ENCODE assay signal across 9 cellular contexts in the genomic region with DNA sequence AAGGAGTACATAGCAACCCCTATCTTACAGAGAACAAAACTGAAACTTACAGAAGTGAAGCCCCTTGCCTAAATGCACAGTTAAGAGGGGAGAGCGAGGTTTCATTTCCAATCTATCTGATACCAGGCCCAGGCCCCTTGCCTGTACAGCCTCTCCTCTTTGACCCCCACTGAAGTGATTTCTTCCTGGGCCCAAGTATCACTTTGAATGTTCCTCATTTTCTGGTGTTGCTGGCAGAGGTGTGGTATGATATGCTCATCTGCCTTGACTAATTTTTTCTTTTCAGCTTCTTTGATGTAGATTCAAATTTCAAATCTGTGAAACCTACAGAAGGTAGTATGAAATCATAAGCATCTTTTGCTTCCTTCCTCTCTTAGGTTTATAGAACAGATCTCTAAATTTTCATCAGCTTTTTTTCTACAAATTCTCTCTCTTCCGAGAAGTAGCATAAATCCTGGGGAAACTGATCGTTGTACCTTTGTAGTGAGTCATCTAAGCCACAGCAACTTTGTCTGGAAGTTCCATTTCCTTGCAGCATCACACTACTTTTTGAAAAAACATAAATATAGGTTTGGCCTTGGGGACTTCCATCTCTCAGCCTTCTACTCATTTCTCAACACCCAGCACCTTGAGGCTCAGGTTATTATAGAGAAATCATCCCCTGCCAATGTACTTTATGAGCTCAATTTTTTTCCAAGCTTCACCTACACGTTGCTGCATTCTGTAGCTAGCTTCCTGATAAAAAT.
A peak's percentile ranks its signal among the peaks of the same experiment; 100 is the strongest.
DNase-seq lines count a peak whose midpoint lies in the region; ATAC-seq and TF ChIP-seq lines count a peak whose summit lies in the region.
"Had no signal": no experiment of that assay in that cellular context is flagged by ENCODE, and none has a peak within 500 bp of the region (broad histone marks: within the 10 kb centered on the region; RNA-seq: fewer than 3 reads in every experiment).

No MANE protein-coding gene starts in this region.

- POLR2A ChIA-PET in A673 (lab: Charles Lee; ENCODE audit: low non-redundant PET): no interaction called here

- peak overlapping the region; percentile 59 for H3K4me3 Mint-ChIP-seq in natural killer cell treated with Interleukin-12 subunit alpha and Interleukin-12 subunit beta and Interleukin-15 and Interleukin-18, amount 100 ng/mL, for 72 hours
- H3K4me3 Mint-ChIP-seq in natural killer cell: no peak overlapping the region
- peak overlapping the region; percentile 3 for H3K4me3 Mint-ChIP-seq in activated T-cell treated with anti-CD3 and anti-CD28 coated beads, Interleukin-2, amount 50 U/mL, for 4 hours
- H3K4me3 Mint-ChIP-seq in stimulated activated naive CD8-positive, alpha-beta T cell treated with anti-CD3 and anti-CD28 coated beads, Interleukin-15, Interleukin-2, amounts not matched to agents 100 ng/mL and 50 ng/mL, for 24 hours: peak overlapping the region; percentile 63

- H3K9me3 ChIP-seq in A673 (ENCODE audit: low read depth, low read length, poor library complexity, severe bottlenecking): no peaks in the 10 kb centered on the region

- H3K4me3 ChIP-seq in A673 (ENCODE audit: low read depth, low read length, poor library complexity, severe bottlenecking): no peak overlapping the region

- DNase-seq in natural killer cell treated with Interleukin-12 subunit alpha and Interleukin-12 subunit beta and Interleukin-15 and Interleukin-18, amount 100 ng/mL, for 72 hours (ENCODE audit: low spot score): peak; percentile 61
- no peak for DNase-seq in natural killer cell
- DNase-seq in activated T-cell treated with anti-CD3 and anti-CD28 coated beads, Interleukin-2, amount 50 U/mL, for 4 hours: no peak
- no peak for DNase-seq in A673 (ENCODE audit: low spot score)
- no peak for DNase-seq in GF-D8 (lab: John Stamatoyannopoulos, UW)
- no peak for DNase-seq in erythroblast (lab: John Stamatoyannopoulos, UW)

- no peak for TF ChIP-seq POLR2A in erythroblast (IDR thresholded peaks at IDR 0.05; ENCODE audit: low read length)

- no peaks in the 10 kb centered on the region for H3K36me3 ChIP-seq in A673 (ENCODE audit: insufficient read depth, low read length, poor library complexity, severe bottlenecking)

- H3K27me3 ChIP-seq in A673 (replicated peaks; ENCODE audit: insufficient read depth, low read depth, low read length, poor library complexity): no peaks in the 10 kb centered on the region

- peaks cover 5% of the 10 kb centered on the region for H3K4me1 ChIP-seq in A673 (ENCODE audit: insufficient read depth, low read length, poor library complexity, severe bottlenecking)

- ATAC-seq in natural killer cell treated with Interleukin-12 subunit alpha and Interleukin-12 subunit beta and Interleukin-15 and Interleukin-18, amount 100 ng/mL, for 72 hours: peak; percentile 87 to 89
- ATAC-seq in natural killer cell (no peak), HG03060 (IDR thresholded peaks at IDR 0.05; ENCODE audit: low read depth, unreplicated experiment) (peak; percentile 43)
- peak; percentile 78 to 84 for ATAC-seq in activated T-cell treated with anti-CD3 and anti-CD28 coated beads, Interleukin-2, amount 50 U/mL, for 4 hours
- ATAC-seq: Panc1 had no signal

- no peak overlapping the region for H3K27ac ChIP-seq in A673 (ENCODE audit: low read depth, low read length, poor library complexity, severe bottlenecking)

- TF ChIP-seq CTCF in natural killer cell (IDR thresholded peaks at IDR 0.05) (no peak), A673 (conservative IDR thresholded peaks at IDR 0.05; ENCODE audit: low read depth, low read length) (no peak)

- H3K4me1 Mint-ChIP-seq in natural killer cell treated with Interleukin-12 subunit alpha and Interleukin-12 subunit beta and Interleukin-15 and Interleukin-18, amount 100 ng/mL, for 72 hours (ENCODE audit: low read depth in 2 of 2): peaks cover 46 to 54% of the 10 kb centered on the region in 2 donors
- H3K4me1 Mint-ChIP-seq in natural killer cell: peaks cover 11 to 16% of the 10 kb centered on the region in 2 donors
- H3K4me1 Mint-ChIP-seq in activated T-cell treated with anti-CD3 and anti-CD28 coated beads, Interleukin-2, amount 50 U/mL, for 4 hours (ENCODE audit: low read depth): peaks cover 41% of the 10 kb centered on the region
- peaks cover 53% of the 10 kb centered on the region for H3K4me1 Mint-ChIP-seq in stimulated activated naive CD8-positive, alpha-beta T cell treated with anti-CD3 and anti-CD28 coated beads, Interleukin-15, Interleukin-2, amounts not matched to agents 100 ng/mL and 50 ng/mL, for 24 hours (ENCODE audit: low read depth)

- peaks cover 8% of the 10 kb centered on the region for H3K9me3 Mint-ChIP-seq in natural killer cell treated with Interleukin-12 subunit alpha and Interleukin-12 subunit beta and Interleukin-15 and Interleukin-18, amount 100 ng/mL, for 72 hours
- no peaks in the 10 kb centered on the region for H3K9me3 Mint-ChIP-seq in natural killer cell
- H3K9me3 Mint-ChIP-seq in activated T-cell treated with anti-CD3 and anti-CD28 coated beads, Interleukin-2, amount 50 U/mL, for 4 hours: no peaks in the 10 kb centered on the region
- peaks cover 6% of the 10 kb centered on the region for H3K9me3 Mint-ChIP-seq in stimulated activated naive CD8-positive, alpha-beta T cell treated with anti-CD3 and anti-CD28 coated beads, Interleukin-15, Interleukin-2, amounts not matched to agents 100 ng/mL and 50 ng/mL, for 24 hours

- intact Hi-C loops in natural killer cell (cut with micrococcal nuclease): no loop called here
- intact Hi-C loops in A673 (cut with micrococcal nuclease; ENCODE audit: unreplicated experiment): no loop called here

- peaks cover 26% of the 10 kb centered on the region for H3K36me3 Mint-ChIP-seq in natural killer cell treated with Interleukin-12 subunit alpha and Interleukin-12 subunit beta and Interleukin-15 and Interleukin-18, amount 100 ng/mL, for 72 hours
- H3K36me3 Mint-ChIP-seq in natural killer cell: no peaks in the 10 kb centered on the region
- no peaks in the 10 kb centered on the region for H3K36me3 Mint-ChIP-seq in activated T-cell treated with anti-CD3 and anti-CD28 coated beads, Interleukin-2, amount 50 U/mL, for 4 hours (ENCODE audit: insufficient read depth)
- H3K36me3 Mint-ChIP-seq in stimulated activated naive CD8-positive, alpha-beta T cell treated with anti-CD3 and anti-CD28 coated beads, Interleukin-15, Interleukin-2, amounts not matched to agents 100 ng/mL and 50 ng/mL, for 24 hours (ENCODE audit: low read depth): no peaks in the 10 kb centered on the region

- CTCF ChIA-PET in A673 (lab: Charles Lee): no interaction called here

- no peaks in the 10 kb centered on the region for H3K27me3 Mint-ChIP-seq in natural killer cell treated with Interleukin-12 subunit alpha and Interleukin-12 subunit beta and Interleukin-15 and Interleukin-18, amount 100 ng/mL, for 72 hours
- H3K27me3 Mint-ChIP-seq in natural killer cell (ENCODE audit: low read depth in 2 of 2): no peaks in the 10 kb centered on the region
- no peaks in the 10 kb centered on the region for H3K27me3 Mint-ChIP-seq in activated T-cell treated with anti-CD3 and anti-CD28 coated beads, Interleukin-2, amount 50 U/mL, for 4 hours (ENCODE audit: low read depth)
- no peaks in the 10 kb centered on the region for H3K27me3 Mint-ChIP-seq in stimulated activated naive CD8-positive, alpha-beta T cell treated with anti-CD3 and anti-CD28 coated beads, Interleukin-15, Interleukin-2, amounts not matched to agents 100 ng/mL and 50 ng/mL, for 24 hours

- BruUV-seq in A673 (replicated peaks; lab: Mats Ljungman, UMichigan): no TSS peak

- H3K27ac Mint-ChIP-seq in natural killer cell treated with Interleukin-12 subunit alpha and Interleukin-12 subunit beta and Interleukin-15 and Interleukin-18, amount 100 ng/mL, for 72 hours: peak overlapping the region; percentile 88 to 92
- H3K27ac Mint-ChIP-seq in natural killer cell: no peak overlapping the region
- peak overlapping the region; percentile 99 for H3K27ac Mint-ChIP-seq in stimulated activated naive CD8-positive, alpha-beta T cell treated with anti-CD3 and anti-CD28 coated beads, Interleukin-15, Interleukin-2, amounts not matched to agents 100 ng/mL and 50 ng/mL, for 24 hours

Comparison
In these comparisons a context has a peak if more than half of its experiments do, and no peak if none do; other contexts are left out.
1. ATAC-seq: peak in natural killer cell treated with Interleukin-12 subunit alpha and Interleukin-12 subunit beta and Interleukin-15 and Interleukin-18, amount 100 ng/mL, for 72 hours (2 of 2), HG03060 (single experiment) and activated T-cell treated with anti-CD3 and anti-CD28 coated beads, Interleukin-2, amount 50 U/mL, for 4 hours (2 of 2); none in natural killer cell (0 of 3).
2. H3K27ac Mint-ChIP-seq: peak in natural killer cell treated with Interleukin-12 subunit alpha and Interleukin-12 subunit beta and Interleukin-15 and Interleukin-18, amount 100 ng/mL, for 72 hours (2 of 2) and stimulated activated naive CD8-positive, alpha-beta T cell treated with anti-CD3 and anti-CD28 coated beads, Interleukin-15, Interleukin-2, amounts not matched to agents 100 ng/mL and 50 ng/mL, for 24 hours (single experiment); none in natural killer cell (0 of 2).